12 cellular contexts compared by ENCODE assay signal in the genomic region with DNA sequence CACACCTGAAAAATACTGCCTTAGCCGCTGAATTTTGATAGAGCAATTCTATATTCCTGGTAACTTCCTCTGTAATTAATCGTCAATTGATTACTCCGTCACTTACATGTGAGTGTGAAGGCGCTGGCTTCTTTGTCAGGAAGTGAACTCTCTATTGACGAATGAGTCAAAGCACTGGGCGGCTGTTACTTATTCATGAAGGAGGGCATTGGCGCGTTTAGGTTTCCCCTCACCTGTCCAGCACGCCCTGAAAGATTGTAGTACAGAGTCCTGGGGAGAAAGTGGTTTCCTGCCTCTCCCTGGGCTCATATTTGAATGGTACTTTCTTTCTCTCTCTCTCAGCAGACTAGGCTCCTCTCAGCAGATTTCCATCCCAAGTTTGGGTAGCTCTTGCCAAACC. TPM values are rescaled to one million over a fixed set of nuclear protein-coding genes. Genes with fewer than 3 reads are reported as not detected.
DNase-seq lines count a peak whose midpoint lies in the region; ATAC-seq and TF ChIP-seq lines count a peak whose summit lies in the region.
"Had no signal": no experiment of that assay in that cellular context is flagged by ENCODE, and none has a peak within 500 bp of the region (broad histone marks: within the 10 kb centered on the region; RNA-seq: fewer than 3 reads in every experiment).

No MANE protein-coding gene starts in this region.

- H3K27me3 ChIP-seq in Peyer's patch (no peaks in the 10 kb centered on the region), esophagus squamous epithelium (no peaks in the 10 kb centered on the region), SJCRH30 (no peaks in the 10 kb centered on the region), Caco-2 (replicated peaks; ENCODE audit: control insufficient read depth, insufficient read depth, low read length) (no peaks in the 10 kb centered on the region; the same call in 1 of the 2 replicates)
- H3K27me3 ChIP-seq: suprapubic skin had no signal

- H3K27ac Mint-ChIP-seq in stimulated activated naive CD8-positive, alpha-beta T cell treated with anti-CD3 and anti-CD28 coated beads, Interleukin-15, Interleukin-2, amounts not matched to agents 100 ng/mL and 50 ng/mL, for 24 hours: peak overlapping the region; percentile 63
- no peak overlapping the region for H3K27ac Mint-ChIP-seq in Caco-2 (ENCODE audit: unreplicated experiment)

- H3K4me1 Mint-ChIP-seq in stimulated activated naive CD8-positive, alpha-beta T cell treated with anti-CD3 and anti-CD28 coated beads, Interleukin-15, Interleukin-2, amounts not matched to agents 100 ng/mL and 50 ng/mL, for 24 hours (ENCODE audit: low read depth): peaks cover 54% of the 10 kb centered on the region
- no peaks in the 10 kb centered on the region for H3K4me1 Mint-ChIP-seq in Caco-2 (ENCODE audit: low read depth, unreplicated experiment)

- no peak for ATAC-seq in stimulated activated naive CD8-positive, alpha-beta T cell treated with anti-CD3 and anti-CD28 coated beads, Interleukin-15, Interleukin-2, amounts not matched to agents 100 U/mL and 50 U/mL, for 24 hours

- H3K4me1 ChIP-seq in Peyer's patch (peaks cover 4 to 32% (median 27%) of the 10 kb centered on the region in 4 donors), esophagus squamous epithelium (peaks cover 31 to 63% (median 44%) of the 10 kb centered on the region in 3 donors), SJCRH30 (peaks cover 23% of the 10 kb centered on the region), Caco-2 (peaks cover 13% of the 10 kb centered on the region)

- TF ChIP-seq POLR2A in Peyer's patch (IDR thresholded peaks at IDR 0.05): no peak
- TF ChIP-seq POLR2A in esophagus squamous epithelium (IDR thresholded peaks at IDR 0.05): no peak

- H3K27me3 Mint-ChIP-seq in stimulated activated naive CD8-positive, alpha-beta T cell treated with anti-CD3 and anti-CD28 coated beads, Interleukin-15, Interleukin-2, amounts not matched to agents 100 ng/mL and 50 ng/mL, for 24 hours: no peaks in the 10 kb centered on the region
- H3K27me3 Mint-ChIP-seq in Caco-2 (ENCODE audit: insufficient read depth, unreplicated experiment): no peaks in the 10 kb centered on the region

- intact Hi-C loops in esophagus squamous epithelium (cut with DNase I): no loop called here
- intact Hi-C loops in Caco-2 (cut with micrococcal nuclease; ENCODE audit: unreplicated experiment): no loop called here

- H3K36me3 ChIP-seq in Peyer's patch (no peaks in the 10 kb centered on the region), esophagus squamous epithelium (no peaks in the 10 kb centered on the region), SJCRH30 (no peaks in the 10 kb centered on the region), Caco-2 (ENCODE audit: control insufficient read depth, insufficient read depth, low read length) (no peaks in the 10 kb centered on the region)
- H3K36me3 ChIP-seq: suprapubic skin had no signal

- H3K4me3 ChIP-seq in Peyer's patch (no peak overlapping the region), esophagus squamous epithelium (no peak overlapping the region), SJCRH30 (no peak overlapping the region), Caco-2 (ENCODE audit: low read depth, low read length) (no peak overlapping the region)
- H3K4me3 ChIP-seq: suprapubic skin had no signal

- CTCF ChIA-PET in Caco-2 (lab: Charles Lee): no interaction called here

- H3K9me3 ChIP-seq in Peyer's patch (no peaks in the 10 kb centered on the region), esophagus squamous epithelium (no peaks in the 10 kb centered on the region), SJCRH30 (replicated peaks) (no peaks in the 10 kb centered on the region), Caco-2 (no peaks in the 10 kb centered on the region)
- H3K9me3 ChIP-seq: suprapubic skin had no signal

- WGBS in esophagus squamous epithelium, 2 donors: 8 to 45% methylated on average over 8 to 9 of the region's 9 CpGs

- POLR2A ChIA-PET in Caco-2 (lab: Charles Lee): interaction anchor here (0.5 kb wide), 1 partner anchor 123 kb away, joined by 5 read pairs; no protein-coding TSS in a partner anchor

- no peak overlapping the region for H3K4me3 Mint-ChIP-seq in stimulated activated naive CD8-positive, alpha-beta T cell treated with anti-CD3 and anti-CD28 coated beads, Interleukin-15, Interleukin-2, amounts not matched to agents 100 ng/mL and 50 ng/mL, for 24 hours
- H3K4me3 Mint-ChIP-seq in Caco-2 (ENCODE audit: unreplicated experiment): no peak overlapping the region

- BruUV-seq in Caco-2 (replicated peaks; lab: Mats Ljungman, UMichigan): no TSS peak

- TF ChIP-seq CTCF in Peyer's patch (IDR thresholded peaks at IDR 0.05) (no peak), esophagus squamous epithelium (IDR thresholded peaks at IDR 0.05) (no peak), Caco-2 (IDR thresholded peaks at IDR 0.05; ENCODE audit: insufficient read depth in 1 of 2, low read depth in 1 of 2, low read length in 1 of 2, severe bottlenecking in 1 of 2, unreplicated experiment in 1 of 2) (no peak)

- H3K27ac ChIP-seq in Peyer's patch (peak overlapping the region; percentile 51 to 72 (median 66)), esophagus squamous epithelium (peak overlapping the region; percentile 18 to 75 (median 55)), SJCRH30 (no peak overlapping the region)
- H3K27ac ChIP-seq: suprapubic skin had no signal

- H3K36me3 Mint-ChIP-seq in stimulated activated naive CD8-positive, alpha-beta T cell treated with anti-CD3 and anti-CD28 coated beads, Interleukin-15, Interleukin-2, amounts not matched to agents 100 ng/mL and 50 ng/mL, for 24 hours (ENCODE audit: low read depth): no peaks in the 10 kb centered on the region
- no peaks in the 10 kb centered on the region for H3K36me3 Mint-ChIP-seq in Caco-2 (ENCODE audit: insufficient read depth, unreplicated experiment)

- no peak for DNase-seq in stimulated activated naive CD8-positive, alpha-beta T cell treated with anti-CD3 and anti-CD28 coated beads, Interleukin-15, Interleukin-2, amounts not matched to agents 100 U/mL and 50 U/mL, for 24 hours
- peak in 2 of 3 donors; percentile 72 to 87 for DNase-seq in Peyer's patch
- DNase-seq in esophagus squamous epithelium (lab: John Stamatoyannopoulos, UW): no peak
- peak; percentile 59 for DNase-seq in ureter (ENCODE audit: low spot score)
- DNase-seq in SJCRH30: no peak
- DNase-seq in iPS-NIHi11 (ENCODE audit: low spot score): no peak
- no peak for DNase-seq in Caco-2
- DNase-seq: erythroblast; NCI-H1694 treated with DMSO at 0.1 percent for 48 hours; stimulated activated CD4-positive, alpha-beta T cell treated with anti-CD3 and anti-CD28 coated beads, Interleukin-4, amount 100 ng/mL, for 1 hour had no signal

- no peaks in the 10 kb centered on the region for H3K9me3 Mint-ChIP-seq in stimulated activated naive CD8-positive, alpha-beta T cell treated with anti-CD3 and anti-CD28 coated beads, Interleukin-15, Interleukin-2, amounts not matched to agents 100 ng/mL and 50 ng/mL, for 24 hours
- H3K9me3 Mint-ChIP-seq in Caco-2 (ENCODE audit: unreplicated experiment): no peaks in the 10 kb centered on the region

RNA-seq across cellular contexts. Expression of a gene that starts 21.0 kb away (rescaled TPM):
- total RNA-seq in Peyer's patch (100 to 1,000 TPM in 1 of 4 donors, 10 to 100 TPM in 2, 1 to 10 TPM in 1; 3.2 to 125 (median 20.8) TPM), esophagus squamous epithelium (10 to 100 TPM in 3 of 4 donors, 1 to 10 TPM in 1; 6.3 to 23.1 (median 17.1) TPM), ureter (66.1 TPM), Caco-2 (2022) (11.3 and 12.8 TPM in 2 replicates)
- total RNA-seq in SJCRH30 (2014; rRNA removed; shearing (Covaris generic)): 27.5 and 28.9 TPM in 2 replicates

RNA-seq across cellular contexts. Expression of a gene that starts 39.6 kb away (rescaled TPM):
- total RNA-seq in Peyer's patch (100 to 1,000 TPM in 3 of 4 donors, 10 to 100 TPM in 1; 32.4 to 149 (median 116) TPM), esophagus squamous epithelium (10 to 100 TPM; 18.6 to 32.4 (median 23.0) TPM), ureter (73.2 TPM), Caco-2 (2022) (54.1 and 55.2 TPM in 2 replicates)
- 59.8 and 66.2 TPM in 2 replicates for total RNA-seq in SJCRH30 (2014; rRNA removed; shearing (Covaris generic))

Comparison
In these comparisons a context has a peak if more than half of its experiments do, and no peak if none do; other contexts are left out.
1. DNase-seq: peak in Peyer's patch (2 of 3) and ureter (single experiment); none in stimulated activated naive CD8-positive, alpha-beta T cell treated with anti-CD3 and anti-CD28 coated beads, Interleukin-15, Interleukin-2, amounts not matched to agents 100 U/mL and 50 U/mL, for 24 hours (single experiment), esophagus squamous epithelium (single experiment), SJCRH30 (0 of 2), iPS-NIHi11 (single experiment) and Caco-2 (0 of 2).